8 cellular contexts compared by ENCODE assay signal in the genomic region with DNA sequence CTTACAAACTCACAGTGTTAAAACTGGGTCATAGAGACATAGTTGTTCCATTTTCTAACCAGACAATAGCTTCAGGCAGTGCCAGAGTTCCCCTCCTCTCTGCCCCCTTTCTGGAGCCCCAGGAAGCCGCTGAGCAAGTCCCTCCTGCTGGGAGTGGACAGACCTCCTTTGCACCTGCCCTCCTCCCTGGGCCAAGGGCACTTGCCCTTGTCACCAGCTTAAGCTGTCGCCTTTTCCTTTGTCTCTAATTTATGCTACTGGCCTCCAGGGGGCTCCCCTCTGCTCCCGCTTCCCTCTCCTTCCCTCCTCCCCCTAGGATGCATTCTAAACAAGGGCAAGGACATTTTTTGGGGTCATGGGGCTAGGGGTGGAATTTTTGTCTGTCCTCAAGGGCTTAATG.
DNase-seq lines count a peak whose midpoint lies in the region; ATAC-seq and TF ChIP-seq lines count a peak whose summit lies in the region.

No MANE protein-coding gene starts in this region.

- intact Hi-C loops in left cardiac atrium (cut with DNase I): loop anchor here in 1 of 2 donors (5.0 to 10.0 kb wide), 2 partner anchors 36 to 232 kb away; no protein-coding TSS in a partner anchor

- H3K9me2 ChIP-seq in OCI-LY1 (ENCODE audit: low read depth, low read length): no peaks in the 10 kb centered on the region

- H4K20me1 ChIP-seq in OCI-LY1 (ENCODE audit: insufficient read depth, low read length): no peaks in the 10 kb centered on the region

- ATAC-seq in left cardiac atrium (peak; percentile 51 to 64), HG02588 (IDR thresholded peaks at IDR 0.05; ENCODE audit: unreplicated experiment) (no peak)

- H3K27me3 ChIP-seq in OCI-LY1 (ENCODE audit: insufficient read depth, low read length): no peaks in the 10 kb centered on the region
- no peaks in the 10 kb centered on the region for H3K27me3 ChIP-seq in effector memory CD4-positive, alpha-beta T cell (replicated peaks; ENCODE audit: control insufficient read depth, insufficient read depth, low read length, poor library complexity, severe bottlenecking)

- H3F3A ChIP-seq in OCI-LY1 (ENCODE audit: insufficient read depth, low read length): no peaks in the 10 kb centered on the region

- H3K9me3 ChIP-seq in OCI-LY1 (ENCODE audit: low read length): no peaks in the 10 kb centered on the region
- no peaks in the 10 kb centered on the region for H3K9me3 ChIP-seq in effector memory CD4-positive, alpha-beta T cell (ENCODE audit: control insufficient read depth, low read length)

- peak; percentile 13 for DNase-seq in COLO829 (ENCODE audit: low spot score)
- no peak for DNase-seq in GM13977 (ENCODE audit: low spot score)
- DNase-seq in left cardiac atrium: peak; percentile 34
- DNase-seq in RWPE1 (ENCODE audit: low spot score): no peak
- DNase-seq in HCEC 1CT: no peak
- DNase-seq in effector memory CD4-positive, alpha-beta T cell: no peak

- H3K27ac ChIP-seq in OCI-LY1 (ENCODE audit: low read depth, low read length, poor library complexity, severe bottlenecking) (no peak overlapping the region), RWPE1 (no peak overlapping the region)
- no peak overlapping the region for H3K27ac ChIP-seq in effector memory CD4-positive, alpha-beta T cell (ENCODE audit: insufficient read depth, low read length, poor library complexity, severe bottlenecking)

- TF ChIP-seq CTCF in GM13977 (IDR thresholded peaks at IDR 0.05; ENCODE audit: extremely low read depth, insufficient read depth, missing control alignments) (peak; percentile 18), OCI-LY1 (IDR thresholded peaks at IDR 0.05; ENCODE audit: low read length) (peak; percentile 39; the same call in 1 of the 2 replicates), RWPE1 (conservative IDR thresholded peaks at IDR 0.05; ENCODE audit: low read depth) (no peak)

- H3K36me3 ChIP-seq in OCI-LY1 (ENCODE audit: insufficient read depth, low read length): no peaks in the 10 kb centered on the region
- no peaks in the 10 kb centered on the region for H3K36me3 ChIP-seq in effector memory CD4-positive, alpha-beta T cell (ENCODE audit: control insufficient read depth, insufficient read depth, low read length)

- H3K4me2 ChIP-seq in OCI-LY1 (ENCODE audit: low read length): no peak overlapping the region

- CTCF ChIA-PET in RWPE1 (lab: Yijun Ruan, JAX): interaction anchor here (0.6 to 0.8 kb wide), 3 partner anchors 199 to 316 kb away, joined by 3 to 4 read pairs (median 4); no protein-coding TSS in a partner anchor

- in situ Hi-C loops in GM13977 (cut with MboI; ENCODE audit: low pct_unique_long_range_greater_than_20kb, low sequenced_read_pairs, unreplicated experiment): no loop called here

- H2AFZ ChIP-seq in OCI-LY1 (ENCODE audit: low read length): no peak overlapping the region

- POLR2A ChIA-PET in RWPE1 (lab: Yijun Ruan, JAX; ENCODE audit: low non-redundant PET): no interaction called here

- no peaks in the 10 kb centered on the region for H3K4me1 ChIP-seq in OCI-LY1 (ENCODE audit: insufficient read depth, low read length, severe bottlenecking)
- H3K4me1 ChIP-seq in effector memory CD4-positive, alpha-beta T cell (ENCODE audit: control insufficient read depth, insufficient read depth, low read length, poor library complexity, severe bottlenecking): no peaks in the 10 kb centered on the region

- no peak overlapping the region for H3K4me3 ChIP-seq in OCI-LY1 (ENCODE audit: low read depth, low read length, poor library complexity, severe bottlenecking)
- no peak overlapping the region for H3K4me3 ChIP-seq in effector memory CD4-positive, alpha-beta T cell (ENCODE audit: insufficient read depth, low read depth, low read length, poor library complexity, severe bottlenecking)

- H3K79me2 ChIP-seq in OCI-LY1 (ENCODE audit: insufficient read depth, low read length): no peaks in the 10 kb centered on the region

- no peak overlapping the region for H3K9ac ChIP-seq in OCI-LY1 (ENCODE audit: low read length)

Comparison
In these comparisons a context has a peak if more than half of its experiments do, and no peak if none do; other contexts are left out.
1. DNase-seq: peak in COLO829 (single experiment) and left cardiac atrium (single experiment); none in GM13977 (single experiment), RWPE1 (single experiment), HCEC 1CT (single experiment) and effector memory CD4-positive, alpha-beta T cell (0 of 3).